In the genomic region with DNA sequence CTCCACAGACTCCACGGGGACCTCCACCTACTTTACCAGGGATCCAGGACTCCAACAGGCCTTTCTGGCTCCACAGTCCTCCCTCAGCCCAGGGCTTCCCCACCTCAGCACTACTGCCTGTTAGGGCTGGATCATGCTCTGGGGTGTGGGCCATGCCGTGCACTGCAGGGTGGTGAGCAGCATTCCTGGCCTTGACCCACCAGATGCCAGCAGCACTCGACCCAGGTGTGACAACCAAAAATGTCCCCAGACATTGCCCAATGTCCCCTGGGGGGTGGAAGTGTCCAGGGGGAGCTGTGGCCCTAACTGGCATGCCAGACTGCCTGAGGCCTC, we compare ENCODE assay signal across 21 cellular contexts. TPM values are rescaled to one million over a fixed set of nuclear protein-coding genes. Genes with fewer than 3 reads are reported as not detected.
A peak's percentile ranks its signal among the peaks of the same experiment; 100 is the strongest.
DNase-seq lines count a peak whose midpoint lies in the region; ATAC-seq, FAIRE-seq and TF ChIP-seq lines count a peak whose summit lies in the region.
"Had no signal": no experiment of that assay in that cellular context is flagged by ENCODE, and none has a peak within 500 bp of the region (broad histone marks: within the 10 kb centered on the region; RNA-seq: fewer than 3 reads in every experiment).

No MANE protein-coding gene starts in this region.

- no peak for TF ChIP-seq CTCF in SK-N-SH (IDR thresholded peaks at IDR 0.05)
- TF ChIP-seq CTCF in psoas muscle (IDR thresholded peaks at IDR 0.05) = no peak
- TF ChIP-seq CTCF in testis (IDR thresholded peaks at IDR 0.05) = no peak

- peaks cover 4% of the 10 kb centered on the region for H3F3A ChIP-seq in SK-N-SH (replicated peaks; ENCODE audit: insufficient read depth)

- WGBS in SK-N-SH (ENCODE audit: low lambda C conversion rate) = 76% methylated on average over 2 of the region's 3 CpGs
- WGBS in psoas muscle, 3 donors = 74 to 83% (median 79%) methylated on average over 3 of the region's 3 CpGs
- WGBS in testis, 2 donors = 94 to 100% methylated on average over 2 to 3 of the region's 3 CpGs

- H3K9me3 ChIP-seq in SK-N-SH = no peaks in the 10 kb centered on the region
- no peaks in the 10 kb centered on the region for H3K9me3 ChIP-seq in psoas muscle
- no peaks in the 10 kb centered on the region for H3K9me3 ChIP-seq in testis
- H3K9me3 ChIP-seq: stomach had no signal

- H3K27ac ChIP-seq in SK-N-SH (ENCODE audit: low read depth in 2 of 2, low read length in 1 of 2) (peak overlapping the region in 1 of 2 experiments; percentile 57; a peak in 2 of 4 replicates), psoas muscle (peak overlapping the region; percentile 25), testis (no peak overlapping the region)
- H3K27ac ChIP-seq: 22Rv1, parathyroid adenoma had no signal

- TF ChIP-seq POLR2A in testis (IDR thresholded peaks at IDR 0.05) = no peak

- H3K4me1 ChIP-seq in SK-N-SH (ENCODE audit: control insufficient read depth in 1 of 2, insufficient read depth in 2 of 2, low read depth in 1 of 2, low read length in 1 of 2) (peaks cover 0 to 19% of the 10 kb centered on the region in 2 experiments; a peak in 1 of 4 replicates), psoas muscle (no peaks in the 10 kb centered on the region), testis (no peaks in the 10 kb centered on the region)
- H3K4me1 ChIP-seq: parathyroid adenoma had no signal

- no peak overlapping the region for H3K4me2 ChIP-seq in SK-N-SH

- H3K36me3 ChIP-seq in SK-N-SH (replicated peaks in 1 of 2; ENCODE audit: control insufficient read depth in 1 of 2, insufficient read depth in 2 of 2, low read length in 1 of 2) (peaks cover 13 to 37% of the 10 kb centered on the region in 2 experiments), psoas muscle (ENCODE audit: insufficient read depth in 1 of 2, low read depth in 1 of 2) (peaks cover 4 to 82% of the 10 kb centered on the region in 2 donors), testis (ENCODE audit: low read depth, missing control alignments) (no peaks in the 10 kb centered on the region)

- no peak overlapping the region for H2AFZ ChIP-seq in SK-N-SH (ENCODE audit: low read depth)
- H2AFZ ChIP-seq: parathyroid adenoma had no signal

- no peaks in the 10 kb centered on the region for H3K27me3 ChIP-seq in SK-N-SH (ENCODE audit: insufficient read depth)
- H3K27me3 ChIP-seq in psoas muscle (ENCODE audit: insufficient read depth in 3 of 3, low read length in 2 of 3) = no peaks in the 10 kb centered on the region
- no peaks in the 10 kb centered on the region for H3K27me3 ChIP-seq in testis
- H3K27me3 ChIP-seq: stomach had no signal

- no peak for TF ChIP-seq RAD21 in SK-N-SH (IDR thresholded peaks at IDR 0.05; ENCODE audit: low read length)

- ATAC-seq in SK-N-SH treated with all-trans-retinoic acid at 6 μM for 48 hours = peak; percentile 20; the same call in 2 of the 3 replicates
- ATAC-seq in esophagus mucosa = peak; percentile 6
- peak in 3 of 4 donors; percentile 14 to 24 (median 22) for ATAC-seq in psoas muscle
- no peak for ATAC-seq in HG03175 (IDR thresholded peaks at IDR 0.05; ENCODE audit: unreplicated experiment)

- FAIRE-seq in HTR-8/SVneo (lab: Jason Lieb, UNC) = peak; percentile 26
- FAIRE-seq: GM19239, urothelium cell line had no signal

- TF ChIP-seq EP300 in SK-N-SH (IDR thresholded peaks at IDR 0.05; ENCODE audit: borderline replicate concordance in 1 of 2, low read depth in 1 of 2, low read length in 1 of 2) = no peak

- H3K9me2 ChIP-seq in SK-N-SH = no peaks in the 10 kb centered on the region

- intact Hi-C loops in psoas muscle (cut with DNase I) (no loop called here), testis (cut with DNase I; ENCODE audit: low total_unique reads) (no loop called here)

- no peaks in the 10 kb centered on the region for H3K79me2 ChIP-seq in SK-N-SH (ENCODE audit: insufficient read depth)

- DNase-seq in SK-N-SH (no peak), HTR-8/SVneo (ENCODE audit: insufficient read length, low spot score) (no peak), psoas muscle (no peak), testis (no peak), DMS153 treated with DMSO at 0.1 percent for 48 hours (lab: John Stamatoyannopoulos, UW; ENCODE audit: unreplicated experiment) (no peak)
- DNase-seq: activated CD4-positive, CD25-positive, alpha-beta regulatory T cell; activated gamma-delta T cell; effector CD8-positive, alpha-beta T cell; GDM1; HCEC 1CT; NCI-H1436; SHP77 treated with DMSO at 0.1 percent for 48 hours had no signal

- POLR2A ChIA-PET in SK-N-SH (lab: Yijun Ruan, JAX) = interaction anchor here (2.0 kb wide), 1 partner anchor 12 kb away, joined by 6 read pairs; no protein-coding TSS in a partner anchor

- CTCF ChIA-PET in SK-N-SH (lab: Yijun Ruan, JAX) = interaction anchor here (0.7 to 2.2 kb wide), 3 partner anchors 12 to 200 kb away, joined by 3 to 6 read pairs (median 3); no protein-coding TSS in a partner anchor

- no peak overlapping the region for H3K9ac ChIP-seq in SK-N-SH
- H3K9ac ChIP-seq: parathyroid adenoma had no signal

- no peak overlapping the region for H3K4me3 ChIP-seq in SK-N-SH (ENCODE audit: low read depth in 2 of 2, low read length in 1 of 2)
- H3K4me3 ChIP-seq in psoas muscle = no peak overlapping the region
- no peak overlapping the region for H3K4me3 ChIP-seq in testis
- H3K4me3 ChIP-seq: skin epidermis, stomach had no signal

- 0 out of 2 replicates have a peak, but pooled peaks cover 2% of the 10 kb centered on the region for H4K20me1 ChIP-seq in SK-N-SH (ENCODE audit: insufficient read depth)

TF ChIP-seq in SK-N-SH treated with all-trans-retinoic acid at 6 μM for 48 hours, 23 proteins besides CTCF, POLR2A, EP300 and RAD21 (continues in another document):
- TF ChIP-seq TCF4 (CRISPR knock-in tag; IDR thresholded peaks at IDR 0.05; ENCODE audit: borderline replicate concordance) (no peak), ZFP30 (CRISPR knock-in tag; IDR thresholded peaks at IDR 0.05) (no peak), OSR1 (CRISPR knock-in tag; IDR thresholded peaks at IDR 0.05) (no peak), CSDC2 (CRISPR knock-in tag; IDR thresholded peaks at IDR 0.05) (no peak), ZNF70 (CRISPR knock-in tag; IDR thresholded peaks at IDR 0.05) (no peak), ZNF8 (CRISPR knock-in tag; IDR thresholded peaks at IDR 0.05) (no peak), ZFP3 (CRISPR knock-in tag; IDR thresholded peaks at IDR 0.05) (no peak), TOX (CRISPR knock-in tag; IDR thresholded peaks at IDR 0.05; ENCODE audit: borderline replicate concordance) (no peak)
- TF ChIP-seq, protein P1, sequence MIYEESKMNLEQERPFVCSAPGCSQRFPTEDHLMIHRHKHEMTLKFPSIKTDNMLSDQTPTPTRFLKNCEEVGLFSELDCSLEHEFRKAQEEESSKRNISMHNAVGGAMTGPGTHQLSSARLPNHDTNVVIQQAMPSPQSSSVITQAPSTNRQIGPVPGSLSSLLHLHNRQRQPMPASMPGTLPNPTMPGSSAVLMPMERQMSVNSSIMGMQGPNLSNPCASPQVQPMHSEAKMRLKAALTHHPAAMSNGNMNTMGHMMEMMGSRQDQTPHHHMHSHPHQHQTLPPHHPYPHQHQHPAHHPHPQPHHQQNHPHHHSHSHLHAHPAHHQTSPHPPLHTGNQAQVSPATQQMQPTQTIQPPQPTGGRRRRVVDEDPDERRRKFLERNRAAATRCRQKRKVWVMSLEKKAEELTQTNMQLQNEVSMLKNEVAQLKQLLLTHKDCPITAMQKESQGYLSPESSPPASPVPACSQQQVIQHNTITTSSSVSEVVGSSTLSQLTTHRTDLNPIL (CRISPR knock-in tag; IDR thresholded peaks at IDR 0.05; ENCODE audit: low read depth) = no peak

TF ChIP-seq in SK-N-SH, 30 proteins besides CTCF, POLR2A, EP300 and RAD21 (continues in another document):
- TF ChIP-seq EZH2phosphoT487 (IDR thresholded peaks at IDR 0.05; ENCODE audit: borderline replicate concordance, low read depth) (no peak), FOXJ3 (CRISPR knock-in tag; IDR thresholded peaks at IDR 0.05) (no peak), NRF1 (IDR thresholded peaks at IDR 0.05; ENCODE audit: low read depth, low read length) (no peak), SIN3A (IDR thresholded peaks at IDR 0.05; ENCODE audit: borderline replicate concordance, low read depth, low read length) (no peak), TCF12 (IDR thresholded peaks at IDR 0.05) (no peak), YY1 (IDR thresholded peaks at IDR 0.05; ENCODE audit: low read depth) (no peak), ELF1 (IDR thresholded peaks at IDR 0.05) (no peak), MEF2A (IDR thresholded peaks at IDR 0.05; ENCODE audit: borderline replicate concordance, low read depth) (no peak)
- TF ChIP-seq, protein P2, sequence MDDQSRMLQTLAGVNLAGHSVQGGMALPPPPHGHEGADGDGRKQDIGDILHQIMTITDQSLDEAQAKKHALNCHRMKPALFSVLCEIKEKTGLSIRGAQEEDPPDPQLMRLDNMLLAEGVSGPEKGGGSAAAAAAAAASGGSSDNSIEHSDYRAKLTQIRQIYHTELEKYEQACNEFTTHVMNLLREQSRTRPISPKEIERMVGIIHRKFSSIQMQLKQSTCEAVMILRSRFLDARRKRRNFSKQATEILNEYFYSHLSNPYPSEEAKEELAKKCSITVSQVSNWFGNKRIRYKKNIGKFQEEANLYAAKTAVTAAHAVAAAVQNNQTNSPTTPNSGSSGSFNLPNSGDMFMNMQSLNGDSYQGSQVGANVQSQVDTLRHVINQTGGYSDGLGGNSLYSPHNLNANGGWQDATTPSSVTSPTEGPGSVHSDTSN (IDR thresholded peaks at IDR 0.05) = no peak
- TF ChIP-seq, protein P3, sequence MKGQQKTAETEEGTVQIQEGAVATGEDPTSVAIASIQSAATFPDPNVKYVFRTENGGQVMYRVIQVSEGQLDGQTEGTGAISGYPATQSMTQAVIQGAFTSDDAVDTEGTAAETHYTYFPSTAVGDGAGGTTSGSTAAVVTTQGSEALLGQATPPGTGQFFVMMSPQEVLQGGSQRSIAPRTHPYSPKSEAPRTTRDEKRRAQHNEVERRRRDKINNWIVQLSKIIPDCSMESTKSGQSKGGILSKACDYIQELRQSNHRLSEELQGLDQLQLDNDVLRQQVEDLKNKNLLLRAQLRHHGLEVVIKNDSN (IDR thresholded peaks at IDR 0.05; ENCODE audit: borderline replicate concordance, low read depth) = no peak

RNA-seq across cellular contexts. Expression of a gene that starts 42.0 kb away (rescaled TPM):
- 16.0 and 18.7 TPM in 2 replicates for polyA plus RNA-seq in SK-N-SH (2012; rRNA removed)
- 12.7 and 14.8 TPM in 2 replicates for polyA plus RNA-seq in SK-N-SH (2012; cell fraction: cytosol; rRNA removed)
- polyA plus RNA-seq in SK-N-SH (2012; cell fraction: nucleus; rRNA removed) = 31.2 and 35.4 TPM in 2 replicates
- total RNA-seq in esophagus mucosa = 27.5 TPM
- total RNA-seq in psoas muscle = 100 to 1,000 TPM in 2 of 4 donors, 10 to 100 TPM in 2; 49.1 to 125 (median 86.1) TPM
- polyA plus RNA-seq in psoas muscle = 10 to 100 TPM; 60.7 to 80.2 (median 65.4) TPM
- total RNA-seq in testis = 10 to 100 TPM; 51.8 to 55.8 TPM
- polyA plus RNA-seq in testis (ENCODE audit: insufficient read depth, low read depth, low replicate concordance) = 36.5 TPM
